Comparison of ENCODE assay signal across 26 cellular contexts in genomic region chr5:101520417-101520816, GRCh38.
"Had no signal": no experiment of that assay in that cellular context is flagged by ENCODE, and none has a peak within 500 bp of the region (broad histone marks: within the 10 kb centered on the region; RNA-seq: fewer than 3 reads in every experiment).

No MANE protein-coding gene starts in this region.

- ATAC-seq: heart right ventricle; left cardiac atrium; left lung; naive thymus-derived CD8-positive, alpha-beta T cell; psoas muscle; right cardiac atrium; stimulated activated memory B cell treated with anti-CD40 and anti-IgM and Interleukin-4, amounts not matched to agents 10 μg/mL and 1 μg/mL and 100 μg/mL, for 72 hours; stimulated activated naive CD8-positive, alpha-beta T cell treated with anti-CD3 and anti-CD28 coated beads, Interleukin-15, Interleukin-2, amounts not matched to agents 100 U/mL and 50 U/mL, for 24 hours had no signal

- DNase-seq: effector CD8-positive, alpha-beta T cell; endodermal cell; erythroblast; esophagus squamous epithelium; foreskin melanocyte; glutamatergic neuron; heart right ventricle; hippocampal formation; left cardiac atrium; left lung; mesenchymal stem cell; naive thymus-derived CD8-positive, alpha-beta T cell; nephron progenitor cell; nucleus accumbens; ovary; posterior cingulate gyrus; psoas muscle; right cardiac atrium; spleen; stimulated activated CD4-positive, alpha-beta T cell treated with anti-CD3 and anti-CD28 coated beads, Interleukin-4, amount 100 ng/mL, for 4 hours; stimulated activated naive CD8-positive, alpha-beta T cell treated with anti-CD3 and anti-CD28 coated beads, Interleukin-15, Interleukin-2, amounts not matched to agents 100 U/mL and 50 U/mL, for 24 hours; substantia nigra; testis; tibial artery had no signal

- H3K36me3 ChIP-seq: esophagus squamous epithelium, heart right ventricle, left lung, ovary, spleen, tibial artery had no signal

- H3K4me3 ChIP-seq: esophagus squamous epithelium, heart right ventricle, left lung, ovary, psoas muscle, skin epidermis, spleen, testis, tibial artery had no signal

- H3K9me3 ChIP-seq: ovary, testis, tibial artery had no signal

- H3K27me3 ChIP-seq: esophagus squamous epithelium, heart right ventricle, left lung, ovary, spleen, testis, tibial artery had no signal

- H3K27ac ChIP-seq: esophagus squamous epithelium, heart right ventricle, left lung, ovary, psoas muscle, skin epidermis, spleen, testis, tibial artery had no signal

- H3K4me1 ChIP-seq: esophagus squamous epithelium, heart right ventricle, left lung, psoas muscle, spleen, testis, tibial artery had no signal
